17 cellular contexts compared by ENCODE assay signal in genomic region chr6:170160031-170160627, GRCh38.
DNase-seq lines count a peak whose midpoint lies in the region; ATAC-seq, FAIRE-seq and TF ChIP-seq lines count a peak whose summit lies in the region.
"Had no signal": no experiment of that assay in that cellular context is flagged by ENCODE, and none has a peak within 500 bp of the region (broad histone marks: within the 10 kb centered on the region; RNA-seq: fewer than 3 reads in every experiment).

No MANE protein-coding gene starts in this region.

- no peak overlapping the region for H3K9ac ChIP-seq in neuronal stem cell (ENCODE audit: low read depth, low read length, poor library complexity)

- H3K18ac ChIP-seq in neuronal stem cell (ENCODE audit: low read length), result peak overlapping the region; percentile 71

- no peak overlapping the region for H4K91ac ChIP-seq in neuronal stem cell (ENCODE audit: low read depth, low read length, poor library complexity)

- H3K4me3 ChIP-seq in neuronal stem cell (ENCODE audit: low read length in 2 of 2), result no peak overlapping the region
- H3K4me3 ChIP-seq: left ventricle myocardium inferior, PC-9, smooth muscle cell, uterus had no signal

- H3K36me3 Mint-ChIP-seq in activated CD4-positive, alpha-beta T cell treated with anti-CD3 and anti-CD28 coated beads, Interleukin-2, amount 10 ng/mL, durations not matched to agents 7 days and 5 days (ENCODE audit: low read depth), result no peaks in the 10 kb centered on the region
- no peaks in the 10 kb centered on the region for H3K36me3 Mint-ChIP-seq in activated CD4-positive, alpha-beta memory T cell treated with anti-CD3 and anti-CD28 coated beads for 36 hours

- POLR2A ChIA-PET in activated CD4-positive, alpha-beta T cell treated with anti-CD3 and anti-CD28 coated beads, Interleukin-2, amount 10 ng/mL, durations not matched to agents 7 days and 5 days (lab: Charles Lee), result no interaction called here
- POLR2A ChIA-PET in HEK293T (lab: Yijun Ruan, JAX), result no interaction called here
- POLR2A ChIA-PET in activated CD4-positive, alpha-beta memory T cell treated with anti-CD3 and anti-CD28 coated beads for 36 hours (lab: Charles Lee), result no interaction called here

- no peak overlapping the region for H2AFZ ChIP-seq in neuronal stem cell (ENCODE audit: low read length)
- H2AFZ ChIP-seq: PC-9 had no signal

- H3K4me1 ChIP-seq in neuronal stem cell (ENCODE audit: control insufficient read depth in 2 of 2, insufficient read depth in 1 of 2, low read depth in 1 of 2, low read length in 2 of 2), result peaks cover 0 to 8% of the 10 kb centered on the region in 2 donors
- H3K4me1 ChIP-seq: uterus had no signal

- peaks cover 2% of the 10 kb centered on the region for H3K79me1 ChIP-seq in neuronal stem cell (ENCODE audit: low read depth, low read length)

- no peak overlapping the region for H3K27ac ChIP-seq in neuronal stem cell (replicated peaks; ENCODE audit: low read length)
- H3K27ac ChIP-seq: left ventricle myocardium inferior, PC-9, uterus had no signal

- no peaks in the 10 kb centered on the region for H3K27me3 ChIP-seq in neuronal stem cell (ENCODE audit: control insufficient read depth in 3 of 3, insufficient read depth in 3 of 3, low read depth in 1 of 3, low read length in 3 of 3)
- H3K27me3 ChIP-seq: uterus had no signal

- FAIRE-seq in RCC 7860 (lab: Jason Lieb, UNC), result no peak
- no peak for FAIRE-seq in D721Med (lab: Jason Lieb, UNC)
- FAIRE-seq: endometrium had no signal

- H3K4me3 Mint-ChIP-seq in activated CD4-positive, alpha-beta T cell treated with anti-CD3 and anti-CD28 coated beads, Interleukin-2, amount 10 ng/mL, durations not matched to agents 7 days and 5 days, result no peak overlapping the region
- no peak overlapping the region for H3K4me3 Mint-ChIP-seq in activated CD4-positive, alpha-beta memory T cell treated with anti-CD3 and anti-CD28 coated beads for 36 hours

- intact Hi-C loops in activated CD4-positive, alpha-beta memory T cell treated with anti-CD3 and anti-CD28 coated beads for 36 hours (cut with micrococcal nuclease), result no loop called here

- DNase-seq in activated CD4-positive, alpha-beta T cell treated with anti-CD3 and anti-CD28 coated beads for 48 hours, result peak; percentile 48
- DNase-seq in activated CD4-positive, alpha-beta T cell treated with anti-CD3 and anti-CD28 coated beads, Interleukin-2, amount 10 ng/mL, durations not matched to agents 7 days and 5 days, result no peak
- DNase-seq in HEK293T (ENCODE audit: extremely low spot score) (peak; percentile 52), neuronal stem cell (ENCODE audit: low spot score) (no peak), RCC 7860 (ENCODE audit: low spot score) (no peak), D721Med (ENCODE audit: insufficient read length, low spot score) (no peak)
- peak; percentile 52 for DNase-seq in activated CD4-positive, alpha-beta memory T cell treated with anti-CD3 and anti-CD28 coated beads for 36 hours
- DNase-seq: GF-D8; left ventricle myocardium inferior; NCI-H1092 treated with DMSO at 0.1 percent for 48 hours; NCI-H2227 treated with DMSO at 0.1 percent for 48 hours; PC-9; stimulated activated naive CD4-positive, alpha-beta T cell treated with Interleukin-2 at 50 U/mL for 16 hours; uterus had no signal

- H2BK120ac ChIP-seq in neuronal stem cell (ENCODE audit: low read depth, low read length), result peak overlapping the region; percentile 26

- peaks cover 6% of the 10 kb centered on the region for H3K4me1 Mint-ChIP-seq in activated CD4-positive, alpha-beta T cell treated with anti-CD3 and anti-CD28 coated beads, Interleukin-2, amount 10 ng/mL, durations not matched to agents 7 days and 5 days
- no peaks in the 10 kb centered on the region for H3K4me1 Mint-ChIP-seq in activated CD4-positive, alpha-beta memory T cell treated with anti-CD3 and anti-CD28 coated beads for 36 hours (ENCODE audit: low read depth)

- H2AK5ac ChIP-seq in neuronal stem cell (ENCODE audit: low read depth, low read length), result peak overlapping the region; percentile 70

- no peak for ATAC-seq in GM19328 (IDR thresholded peaks at IDR 0.05; ENCODE audit: unreplicated experiment)

- no peak overlapping the region for H3K4ac ChIP-seq in neuronal stem cell (ENCODE audit: low read length)

- H3K14ac ChIP-seq in neuronal stem cell (ENCODE audit: low read length), result no peak overlapping the region

- no CpG with 5 or more reads among the region's 40 CpGs for WGBS in neuronal stem cell (ENCODE audit: extremely low coverage in 2 of 2, insufficient read length in 2 of 2, insufficient replicate concordance in 1 of 2), 2 donors

- no peak overlapping the region for H3K27ac Mint-ChIP-seq in activated CD4-positive, alpha-beta T cell treated with anti-CD3 and anti-CD28 coated beads, Interleukin-2, amount 10 ng/mL, durations not matched to agents 7 days and 5 days
- H3K27ac Mint-ChIP-seq in activated CD4-positive, alpha-beta memory T cell treated with anti-CD3 and anti-CD28 coated beads for 36 hours, result no peak overlapping the region

- peak overlapping the region; percentile 80 for H2BK12ac ChIP-seq in neuronal stem cell (ENCODE audit: low read length)

- H3K4me2 ChIP-seq in neuronal stem cell (ENCODE audit: insufficient read depth, low read length, poor library complexity, severe bottlenecking), result no peak overlapping the region
- H3K4me2 ChIP-seq: PC-9, smooth muscle cell had no signal

- no peak for TF ChIP-seq CTCF in D721Med (IDR thresholded peaks at IDR 0.05; ENCODE audit: insufficient read depth, missing control alignments)

- H4K8ac ChIP-seq in neuronal stem cell (ENCODE audit: low read depth, low read length), result peak overlapping the region; percentile 24

- H3K27me3 Mint-ChIP-seq in activated CD4-positive, alpha-beta T cell treated with anti-CD3 and anti-CD28 coated beads, Interleukin-2, amount 10 ng/mL, durations not matched to agents 7 days and 5 days, result no peaks in the 10 kb centered on the region
- H3K27me3 Mint-ChIP-seq in activated CD4-positive, alpha-beta memory T cell treated with anti-CD3 and anti-CD28 coated beads for 36 hours, result peaks cover 3% of the 10 kb centered on the region

- H3K23ac ChIP-seq in neuronal stem cell (ENCODE audit: low read depth, low read length, poor library complexity), result no peak overlapping the region

- H2BK15ac ChIP-seq in neuronal stem cell (ENCODE audit: low read length), result peak overlapping the region; percentile 70

- H3K9me3 Mint-ChIP-seq in activated CD4-positive, alpha-beta T cell treated with anti-CD3 and anti-CD28 coated beads, Interleukin-2, amount 10 ng/mL, durations not matched to agents 7 days and 5 days, result peaks cover 3% of the 10 kb centered on the region
- H3K9me3 Mint-ChIP-seq in activated CD4-positive, alpha-beta memory T cell treated with anti-CD3 and anti-CD28 coated beads for 36 hours, result no peaks in the 10 kb centered on the region

- CTCF ChIA-PET in activated CD4-positive, alpha-beta T cell treated with anti-CD3 and anti-CD28 coated beads, Interleukin-2, amount 10 ng/mL, durations not matched to agents 7 days and 5 days (lab: Charles Lee), result no interaction called here
- CTCF ChIA-PET in HEK293T (lab: Yijun Ruan, JAX), result interaction anchor here (0.5 kb wide), 1 partner anchor 13 kb away, joined by 3 read pairs; no protein-coding TSS in a partner anchor
- CTCF ChIA-PET in activated CD4-positive, alpha-beta memory T cell treated with anti-CD3 and anti-CD28 coated beads for 36 hours (lab: Charles Lee), result no interaction called here

- H3K36me3 ChIP-seq in neuronal stem cell (replicated peaks in 1 of 2; ENCODE audit: control insufficient read depth in 2 of 2, insufficient read depth in 2 of 2, low read length in 2 of 2), result no peaks in the 10 kb centered on the region
- H3K36me3 ChIP-seq: left ventricle myocardium inferior, uterus had no signal

- H3K9me3 ChIP-seq in neuronal stem cell (replicated peaks in 1 of 2; ENCODE audit: control insufficient read depth in 2 of 2, insufficient read depth in 1 of 2, low read depth in 1 of 2, low read length in 2 of 2), result no peaks in the 10 kb centered on the region
- H3K9me3 ChIP-seq: left ventricle myocardium inferior, uterus had no signal

- no peak overlapping the region for H2BK5ac ChIP-seq in neuronal stem cell (ENCODE audit: low read length)

TF ChIP-seq in HEK293T, 16 proteins besides CTCF, POLR2A, EP300 and RAD21:
- TF ChIP-seq SP1 (IDR thresholded peaks at IDR 0.05) (no peak), FOXA1 (IDR thresholded peaks at IDR 0.05) (no peak), L3MBTL2 (conservative IDR thresholded peaks at IDR 0.05) (no peak), FOXK2 (IDR thresholded peaks at IDR 0.05) (no peak), SUZ12 (IDR thresholded peaks at IDR 0.05) (no peak), ZNF384 (IDR thresholded peaks at IDR 0.05) (no peak), LEF1 (IDR thresholded peaks at IDR 0.05; ENCODE audit: borderline replicate concordance) (no peak), CTBP1 (IDR thresholded peaks at IDR 0.05; ENCODE audit: borderline replicate concordance) (no peak), FOXM1 (IDR thresholded peaks at IDR 0.05; ENCODE audit: borderline replicate concordance) (no peak), ELF4 (IDR thresholded peaks at IDR 0.05) (no peak), PKNOX1 (IDR thresholded peaks at IDR 0.05) (no peak), ARNT (IDR thresholded peaks at IDR 0.05) (no peak), HDGF (IDR thresholded peaks at IDR 0.05; ENCODE audit: borderline replicate concordance) (no peak), NFRKB (IDR thresholded peaks at IDR 0.05) (no peak), BHLHE40 (IDR thresholded peaks at IDR 0.05; ENCODE audit: borderline replicate concordance) (no peak), TARDBP (IDR thresholded peaks at IDR 0.05) (no peak)

Comparison
In these comparisons a context has a peak if more than half of its experiments do, and no peak if none do; other contexts are left out.
1. DNase-seq: peak in activated CD4-positive, alpha-beta T cell treated with anti-CD3 and anti-CD28 coated beads for 48 hours (single experiment), HEK293T (single experiment) and activated CD4-positive, alpha-beta memory T cell treated with anti-CD3 and anti-CD28 coated beads for 36 hours (single experiment); none in activated CD4-positive, alpha-beta T cell treated with anti-CD3 and anti-CD28 coated beads, Interleukin-2, amount 10 ng/mL, durations not matched to agents 7 days and 5 days (single experiment), neuronal stem cell (single experiment), RCC 7860 (single experiment) and D721Med (single experiment).